In genomic region chr16:23452572-23453337, GRCh38 we compare ENCODE assay signal across 1 cellular context.
TF ChIP-seq lines count a peak whose summit lies in the region.

Gene COG7 (minus strand): TSS chr16:23453189. CDS start chr16:23452994, 195 bp downstream.

TF ChIP-seq in IMR-90, 13 proteins besides CTCF, POLR2A, EP300 and RAD21 (continued from another document):
- no peak for TF ChIP-seq ELK1 (IDR thresholded peaks at IDR 0.05; ENCODE audit: borderline replicate concordance, low read depth, low read length)
- TF ChIP-seq CHD1 (IDR thresholded peaks at IDR 0.05; ENCODE audit: low read depth, low read length) = no peak
